ENCODE assay signal across 1 cellular context in the genomic region with DNA sequence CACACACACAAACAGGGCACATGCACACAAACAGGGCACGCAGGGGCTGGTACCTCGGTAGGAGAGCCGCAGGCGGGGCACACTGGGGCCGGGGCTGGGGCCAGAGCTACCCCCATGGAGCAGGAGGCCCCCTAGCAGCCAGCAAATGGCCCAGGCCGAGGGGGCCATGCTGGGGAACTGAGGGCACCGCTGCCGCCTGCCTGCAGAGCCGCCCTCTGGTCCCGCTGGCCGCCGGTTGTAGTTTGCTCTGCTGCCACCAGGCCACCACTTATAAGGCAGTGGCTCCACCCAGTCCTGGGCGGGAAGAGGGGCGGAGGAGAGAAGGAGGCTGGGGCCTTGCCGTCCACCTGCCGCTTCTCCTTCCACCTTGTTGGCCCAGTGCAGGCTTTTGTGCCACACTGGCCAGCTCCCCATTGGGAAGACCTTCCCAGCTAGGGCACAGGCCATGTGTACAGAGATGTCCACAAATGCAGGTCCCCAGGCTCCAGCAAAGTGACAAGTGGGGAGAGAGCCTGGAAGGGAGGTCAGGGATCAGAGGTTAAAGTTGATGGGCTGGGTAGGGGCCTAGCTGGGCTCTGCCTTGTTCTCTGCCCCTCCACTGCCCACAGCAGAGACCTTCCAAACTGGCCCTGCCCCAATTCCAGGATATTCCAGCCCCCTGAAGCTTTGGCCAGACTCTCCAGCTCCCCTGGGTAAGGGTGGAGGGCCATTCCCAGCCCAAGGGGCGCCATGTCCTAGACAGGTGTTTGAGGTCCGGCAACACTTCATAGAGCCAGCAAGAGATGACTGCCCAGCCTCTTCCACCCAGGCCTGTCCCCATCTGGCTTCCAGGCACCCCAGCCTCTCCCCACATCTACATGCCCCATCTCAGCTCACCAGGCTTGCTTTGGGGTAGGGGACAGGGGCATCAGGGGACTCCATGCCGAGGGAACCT.
TF ChIP-seq lines count a peak whose summit lies in the region.

Gene SEMA3G (minus strand): TSS at position 244 of the 934 bp plus-strand sequence. CDS start 76 bp downstream, at position 168.

TF ChIP-seq in HepG2, 621 proteins besides CTCF, POLR2A, EP300 and RAD21 (continued from another document and continues in another):
- TF ChIP-seq, protein P1, sequence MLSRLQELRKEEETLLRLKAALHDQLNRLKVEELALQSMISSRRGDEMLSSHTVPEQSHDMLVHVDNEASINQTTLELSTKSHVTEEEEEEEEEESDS (CRISPR knock-in tag; IDR thresholded peaks at IDR 0.05; ENCODE audit: borderline replicate concordance), result no peak
- TF ChIP-seq, protein P2, sequence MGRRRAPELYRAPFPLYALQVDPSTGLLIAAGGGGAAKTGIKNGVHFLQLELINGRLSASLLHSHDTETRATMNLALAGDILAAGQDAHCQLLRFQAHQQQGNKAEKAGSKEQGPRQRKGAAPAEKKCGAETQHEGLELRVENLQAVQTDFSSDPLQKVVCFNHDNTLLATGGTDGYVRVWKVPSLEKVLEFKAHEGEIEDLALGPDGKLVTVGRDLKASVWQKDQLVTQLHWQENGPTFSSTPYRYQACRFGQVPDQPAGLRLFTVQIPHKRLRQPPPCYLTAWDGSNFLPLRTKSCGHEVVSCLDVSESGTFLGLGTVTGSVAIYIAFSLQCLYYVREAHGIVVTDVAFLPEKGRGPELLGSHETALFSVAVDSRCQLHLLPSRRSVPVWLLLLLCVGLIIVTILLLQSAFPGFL (CRISPR knock-in tag; IDR thresholded peaks at IDR 0.05), result no peak
- TF ChIP-seq ZNF441 (CRISPR knock-in tag; IDR thresholded peaks at IDR 0.05; ENCODE audit: borderline replicate concordance) (peak; percentile 67), FOXM1 (CRISPR knock-in tag; IDR thresholded peaks at IDR 0.05) (no peak), ZNF652 (CRISPR knock-in tag; IDR thresholded peaks at IDR 0.05; ENCODE audit: borderline replicate concordance, low read depth) (no peak), ZNF124 (CRISPR knock-in tag; IDR thresholded peaks at IDR 0.05) (peak; percentile 69; the same call in 1 of the 2 replicates), RXRB (CRISPR knock-in tag; IDR thresholded peaks at IDR 0.05; ENCODE audit: borderline replicate concordance) (no peak), SP140L (CRISPR knock-in tag; IDR thresholded peaks at IDR 0.05; ENCODE audit: borderline replicate concordance) (no peak), PCBP2 (optimal IDR thresholded peaks at IDR 0.05; ENCODE audit: low read depth, low read length, poor library complexity, severe bottlenecking) (no peak), MED1 (CRISPR knock-in tag; IDR thresholded peaks at IDR 0.05) (peak; percentile 39; the same call in 1 of the 2 replicates), BORCS8-MEF2B (CRISPR knock-in tag; IDR thresholded peaks at IDR 0.05) (peak; percentile 55; the same call in 1 of the 2 replicates), ZNF597 (CRISPR knock-in tag; IDR thresholded peaks at IDR 0.05) (no peak), TOE1 (CRISPR knock-in tag; IDR thresholded peaks at IDR 0.05) (no peak), CBX5 (CRISPR knock-in tag; IDR thresholded peaks at IDR 0.05; ENCODE audit: borderline replicate concordance) (0 out of 2 replicates have a peak, but pooled peaks have one; percentile 25), U2AF2 (IDR thresholded peaks at IDR 0.05; ENCODE audit: low read depth, low read length) (no peak), RCOR2 (CRISPR knock-in tag; IDR thresholded peaks at IDR 0.05) (no peak), ZSCAN9 (CRISPR knock-in tag; IDR thresholded peaks at IDR 0.05; ENCODE audit: borderline replicate concordance) (no peak; the same call in 1 of the 2 replicates), ZNF350 (CRISPR knock-in tag; IDR thresholded peaks at IDR 0.05; ENCODE audit: borderline replicate concordance, low read depth) (peak; percentile 70; the same call in 1 of the 2 replicates), ZNF335 (CRISPR knock-in tag; IDR thresholded peaks at IDR 0.05) (0 out of 2 replicates have a peak, but pooled peaks have one; percentile 30), ZFYVE20 (CRISPR knock-in tag; IDR thresholded peaks at IDR 0.05; ENCODE audit: borderline replicate concordance, low read depth) (no peak), ZNF780A (CRISPR knock-in tag; IDR thresholded peaks at IDR 0.05) (no peak; the same call in 1 of the 2 replicates), POLR2G (IDR thresholded peaks at IDR 0.05; ENCODE audit: low read depth, low read length) (peak; percentile 94), ZNF605 (CRISPR knock-in tag; IDR thresholded peaks at IDR 0.05) (peak; percentile 76; the same call in 1 of the 2 replicates), ZNF674 (CRISPR knock-in tag; IDR thresholded peaks at IDR 0.05; ENCODE audit: low read depth) (no peak), ZNF782 (CRISPR knock-in tag; IDR thresholded peaks at IDR 0.05; ENCODE audit: borderline replicate concordance) (no peak), SRF (IDR thresholded peaks at IDR 0.05; ENCODE audit: low read depth, low read length) (peak; percentile 84), UBTF (CRISPR knock-in tag; IDR thresholded peaks at IDR 0.05) (peak; percentile 72), HNRNPH1 (optimal IDR thresholded peaks at IDR 0.05; ENCODE audit: low read depth, low read length) (no peak), ZFP36L1 (CRISPR knock-in tag; IDR thresholded peaks at IDR 0.05) (peak; percentile 87; the same call in 1 of the 2 replicates), GATAD1 (CRISPR knock-in tag; IDR thresholded peaks at IDR 0.05) (peak; percentile 33; the same call in 1 of the 2 replicates), ZZZ3 (CRISPR knock-in tag; IDR thresholded peaks at IDR 0.05; ENCODE audit: borderline replicate concordance) (0 out of 2 replicates have a peak, but pooled peaks have one; percentile 27), PATZ1 (CRISPR knock-in tag; IDR thresholded peaks at IDR 0.05) (0 out of 2 replicates have a peak, but pooled peaks have one; percentile 17), NCOA1 (CRISPR knock-in tag; IDR thresholded peaks at IDR 0.05) (no peak), CBX1 (IDR thresholded peaks at IDR 0.05; ENCODE audit: low read depth) (peak; percentile 58), SOX6 (IDR thresholded peaks at IDR 0.05) (no peak), SOX6 (CRISPR knock-in tag; IDR thresholded peaks at IDR 0.05) (peak; percentile 58), BRD4 (CRISPR knock-in tag; IDR thresholded peaks at IDR 0.05) (no peak), CC2D1A (CRISPR knock-in tag; IDR thresholded peaks at IDR 0.05) (no peak), SRY (CRISPR knock-in tag; IDR thresholded peaks at IDR 0.05) (no peak), REL (CRISPR knock-in tag; conservative IDR thresholded peaks at IDR 0.05) (0 out of 2 replicates have a peak, but pooled peaks have one; percentile 49)
- TF ChIP-seq, protein P3, sequence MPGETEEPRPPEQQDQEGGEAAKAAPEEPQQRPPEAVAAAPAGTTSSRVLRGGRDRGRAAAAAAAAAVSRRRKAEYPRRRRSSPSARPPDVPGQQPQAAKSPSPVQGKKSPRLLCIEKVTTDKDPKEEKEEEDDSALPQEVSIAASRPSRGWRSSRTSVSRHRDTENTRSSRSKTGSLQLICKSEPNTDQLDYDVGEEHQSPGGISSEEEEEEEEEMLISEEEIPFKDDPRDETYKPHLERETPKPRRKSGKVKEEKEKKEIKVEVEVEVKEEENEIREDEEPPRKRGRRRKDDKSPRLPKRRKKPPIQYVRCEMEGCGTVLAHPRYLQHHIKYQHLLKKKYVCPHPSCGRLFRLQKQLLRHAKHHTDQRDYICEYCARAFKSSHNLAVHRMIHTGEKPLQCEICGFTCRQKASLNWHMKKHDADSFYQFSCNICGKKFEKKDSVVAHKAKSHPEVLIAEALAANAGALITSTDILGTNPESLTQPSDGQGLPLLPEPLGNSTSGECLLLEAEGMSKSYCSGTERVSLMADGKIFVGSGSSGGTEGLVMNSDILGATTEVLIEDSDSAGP (CRISPR knock-in tag; IDR thresholded peaks at IDR 0.05; ENCODE audit: borderline replicate concordance), result peak; percentile 65; the same call in 1 of the 2 replicates
- TF ChIP-seq, protein P4, sequence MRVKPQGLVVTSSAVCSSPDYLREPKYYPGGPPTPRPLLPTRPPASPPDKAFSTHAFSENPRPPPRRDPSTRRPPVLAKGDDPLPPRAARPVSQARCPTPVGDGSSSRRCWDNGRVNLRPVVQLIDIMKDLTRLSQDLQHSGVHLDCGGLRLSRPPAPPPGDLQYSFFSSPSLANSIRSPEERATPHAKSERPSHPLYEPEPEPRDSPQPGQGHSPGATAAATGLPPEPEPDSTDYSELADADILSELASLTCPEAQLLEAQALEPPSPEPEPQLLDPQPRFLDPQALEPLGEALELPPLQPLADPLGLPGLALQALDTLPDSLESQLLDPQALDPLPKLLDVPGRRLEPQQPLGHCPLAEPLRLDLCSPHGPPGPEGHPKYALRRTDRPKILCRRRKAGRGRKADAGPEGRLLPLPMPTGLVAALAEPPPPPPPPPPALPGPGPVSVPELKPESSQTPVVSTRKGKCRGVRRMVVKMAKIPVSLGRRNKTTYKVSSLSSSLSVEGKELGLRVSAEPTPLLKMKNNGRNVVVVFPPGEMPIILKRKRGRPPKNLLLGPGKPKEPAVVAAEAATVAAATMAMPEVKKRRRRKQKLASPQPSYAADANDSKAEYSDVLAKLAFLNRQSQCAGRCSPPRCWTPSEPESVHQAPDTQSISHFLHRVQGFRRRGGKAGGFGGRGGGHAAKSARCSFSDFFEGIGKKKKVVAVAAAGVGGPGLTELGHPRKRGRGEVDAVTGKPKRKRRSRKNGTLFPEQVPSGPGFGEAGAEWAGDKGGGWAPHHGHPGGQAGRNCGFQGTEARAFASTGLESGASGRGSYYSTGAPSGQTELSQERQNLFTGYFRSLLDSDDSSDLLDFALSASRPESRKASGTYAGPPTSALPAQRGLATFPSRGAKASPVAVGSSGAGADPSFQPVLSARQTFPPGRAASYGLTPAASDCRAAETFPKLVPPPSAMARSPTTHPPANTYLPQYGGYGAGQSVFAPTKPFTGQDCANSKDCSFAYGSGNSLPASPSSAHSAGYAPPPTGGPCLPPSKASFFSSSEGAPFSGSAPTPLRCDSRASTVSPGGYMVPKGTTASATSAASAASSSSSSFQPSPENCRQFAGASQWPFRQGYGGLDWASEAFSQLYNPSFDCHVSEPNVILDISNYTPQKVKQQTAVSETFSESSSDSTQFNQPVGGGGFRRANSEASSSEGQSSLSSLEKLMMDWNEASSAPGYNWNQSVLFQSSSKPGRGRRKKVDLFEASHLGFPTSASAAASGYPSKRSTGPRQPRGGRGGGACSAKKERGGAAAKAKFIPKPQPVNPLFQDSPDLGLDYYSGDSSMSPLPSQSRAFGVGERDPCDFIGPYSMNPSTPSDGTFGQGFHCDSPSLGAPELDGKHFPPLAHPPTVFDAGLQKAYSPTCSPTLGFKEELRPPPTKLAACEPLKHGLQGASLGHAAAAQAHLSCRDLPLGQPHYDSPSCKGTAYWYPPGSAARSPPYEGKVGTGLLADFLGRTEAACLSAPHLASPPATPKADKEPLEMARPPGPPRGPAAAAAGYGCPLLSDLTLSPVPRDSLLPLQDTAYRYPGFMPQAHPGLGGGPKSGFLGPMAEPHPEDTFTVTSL (CRISPR knock-in tag; IDR thresholded peaks at IDR 0.05; ENCODE audit: borderline replicate concordance), result no peak
- TF ChIP-seq, protein P5, sequence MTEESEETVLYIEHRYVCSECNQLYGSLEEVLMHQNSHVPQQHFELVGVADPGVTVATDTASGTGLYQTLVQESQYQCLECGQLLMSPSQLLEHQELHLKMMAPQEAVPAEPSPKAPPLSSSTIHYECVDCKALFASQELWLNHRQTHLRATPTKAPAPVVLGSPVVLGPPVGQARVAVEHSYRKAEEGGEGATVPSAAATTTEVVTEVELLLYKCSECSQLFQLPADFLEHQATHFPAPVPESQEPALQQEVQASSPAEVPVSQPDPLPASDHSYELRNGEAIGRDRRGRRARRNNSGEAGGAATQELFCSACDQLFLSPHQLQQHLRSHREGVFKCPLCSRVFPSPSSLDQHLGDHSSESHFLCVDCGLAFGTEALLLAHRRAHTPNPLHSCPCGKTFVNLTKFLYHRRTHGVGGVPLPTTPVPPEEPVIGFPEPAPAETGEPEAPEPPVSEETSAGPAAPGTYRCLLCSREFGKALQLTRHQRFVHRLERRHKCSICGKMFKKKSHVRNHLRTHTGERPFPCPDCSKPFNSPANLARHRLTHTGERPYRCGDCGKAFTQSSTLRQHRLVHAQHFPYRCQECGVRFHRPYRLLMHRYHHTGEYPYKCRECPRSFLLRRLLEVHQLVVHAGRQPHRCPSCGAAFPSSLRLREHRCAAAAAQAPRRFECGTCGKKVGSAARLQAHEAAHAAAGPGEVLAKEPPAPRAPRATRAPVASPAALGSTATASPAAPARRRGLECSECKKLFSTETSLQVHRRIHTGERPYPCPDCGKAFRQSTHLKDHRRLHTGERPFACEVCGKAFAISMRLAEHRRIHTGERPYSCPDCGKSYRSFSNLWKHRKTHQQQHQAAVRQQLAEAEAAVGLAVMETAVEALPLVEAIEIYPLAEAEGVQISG (CRISPR knock-in tag; IDR thresholded peaks at IDR 0.05), result 0 out of 2 replicates have a peak, but pooled peaks have one; percentile 35
